8 cellular contexts compared by ENCODE assay signal in genomic region chr6:138692978-138693909, GRCh38.
A peak's percentile ranks its signal among the peaks of the same experiment; 100 is the strongest.
DNase-seq lines count a peak whose midpoint lies in the region; ATAC-seq and TF ChIP-seq lines count a peak whose summit lies in the region.

No MANE protein-coding gene starts in this region.

- peaks cover 3% of the 10 kb centered on the region for H3K4me1 Mint-ChIP-seq in activated CD8-positive, alpha-beta T cell treated with anti-CD3 and anti-CD28 coated beads for 36 hours (ENCODE audit: low read depth)
- H3K4me1 Mint-ChIP-seq in mesothelial cell of epicardium = peaks cover 11% of the 10 kb centered on the region

- no peaks in the 10 kb centered on the region for H3K9me3 ChIP-seq in stomach smooth muscle (ENCODE audit: control insufficient read depth in 2 of 2, low read length in 2 of 2)

- H3K27ac Mint-ChIP-seq in activated CD8-positive, alpha-beta T cell treated with anti-CD3 and anti-CD28 coated beads for 36 hours = peak overlapping the region; percentile 44
- H3K27ac Mint-ChIP-seq in mesothelial cell of epicardium = peak overlapping the region; percentile 91

- CTCF ChIA-PET in activated CD8-positive, alpha-beta T cell treated with anti-CD3 and anti-CD28 coated beads for 36 hours (lab: Charles Lee) = interaction anchor here (0.8 to 6.1 kb wide), 16 partner anchors 10 to 105 kb away, joined by 3 to 41 read pairs (median 4); partner anchors contain the start of gene CCDC28A

- no peak overlapping the region for H3K9ac ChIP-seq in stomach smooth muscle (ENCODE audit: low read length in 2 of 2)

- peak overlapping the region; percentile 78 for H3K4me3 Mint-ChIP-seq in activated CD8-positive, alpha-beta T cell treated with anti-CD3 and anti-CD28 coated beads for 36 hours
- H3K4me3 Mint-ChIP-seq in mesothelial cell of epicardium = peak overlapping the region; percentile 88

- peak; percentile 62 for ATAC-seq in GM19023 (IDR thresholded peaks at IDR 0.05; ENCODE audit: unreplicated experiment)
- peak; percentile 50 for ATAC-seq in HG03097 (IDR thresholded peaks at IDR 0.05; ENCODE audit: low FRiP score, unreplicated experiment)
- ATAC-seq in activated CD8-positive, alpha-beta T cell treated with anti-CD3 and anti-CD28 coated beads for 36 hours = peak; percentile 63

- H3K4me1 ChIP-seq in stomach smooth muscle (ENCODE audit: control insufficient read depth, insufficient read depth, low read length) = peaks cover 7% of the 10 kb centered on the region

- H3K36me3 Mint-ChIP-seq in activated CD8-positive, alpha-beta T cell treated with anti-CD3 and anti-CD28 coated beads for 36 hours (ENCODE audit: low read depth) = no peaks in the 10 kb centered on the region
- no peaks in the 10 kb centered on the region for H3K36me3 Mint-ChIP-seq in mesothelial cell of epicardium

- DNase-seq in NCI-H446 (lab: John Stamatoyannopoulos, UW) (peak; percentile 5 to 51), epithelial cell of proximal tubule (ENCODE audit: low read depth) (no peak), mesothelial cell of epicardium (ENCODE audit: low spot score in 2 of 2, unreplicated experiment in 2 of 2) (peak in 1 of 2 experiments; percentile 40)
- peak; percentile 24 for DNase-seq in activated CD8-positive, alpha-beta T cell treated with anti-CD3 and anti-CD28 coated beads for 36 hours

- H3K27me3 Mint-ChIP-seq in activated CD8-positive, alpha-beta T cell treated with anti-CD3 and anti-CD28 coated beads for 36 hours = peaks cover 34% of the 10 kb centered on the region
- no peaks in the 10 kb centered on the region for H3K27me3 Mint-ChIP-seq in mesothelial cell of epicardium (ENCODE audit: low read depth)

- no peaks in the 10 kb centered on the region for H3K9me3 Mint-ChIP-seq in activated CD8-positive, alpha-beta T cell treated with anti-CD3 and anti-CD28 coated beads for 36 hours
- peaks cover 4% of the 10 kb centered on the region for H3K9me3 Mint-ChIP-seq in mesothelial cell of epicardium

- intact Hi-C loops in activated CD8-positive, alpha-beta T cell treated with anti-CD3 and anti-CD28 coated beads for 36 hours (cut with micrococcal nuclease) = loop anchor here (5.0 kb wide), 1 partner anchor 79 kb away; the partner anchor contains the start of gene CCDC28A

- H3K27ac ChIP-seq in C4-2B (peak overlapping the region; percentile 87), stomach smooth muscle (ENCODE audit: low read length) (no peak overlapping the region)

- H3K4me3 ChIP-seq in epithelial cell of proximal tubule (ENCODE audit: low read depth, low read length) = peak overlapping the region; percentile 87
- H3K4me3 ChIP-seq in stomach smooth muscle (ENCODE audit: low read length in 2 of 2) = peak overlapping the region; percentile 66 to 75

- H3K27me3 ChIP-seq in stomach smooth muscle (ENCODE audit: control insufficient read depth in 1 of 2, insufficient read depth in 2 of 2, low read length in 2 of 2) = no peaks in the 10 kb centered on the region

- H3K36me3 ChIP-seq in stomach smooth muscle (ENCODE audit: control insufficient read depth in 2 of 2, insufficient read depth in 2 of 2, low read length in 2 of 2) = no peaks in the 10 kb centered on the region

- TF ChIP-seq CTCF in C4-2B (conservative IDR thresholded peaks at IDR 0.05) (no peak; the same call in 1 of the 2 replicates), epithelial cell of proximal tubule (conservative IDR thresholded peaks at IDR 0.05; ENCODE audit: low read depth, low read length) (no peak), mesothelial cell of epicardium (IDR thresholded peaks at IDR 0.05; ENCODE audit: unreplicated experiment) (no peak)
- no peak for TF ChIP-seq CTCF in activated CD8-positive, alpha-beta T cell treated with anti-CD3 and anti-CD28 coated beads for 36 hours (IDR thresholded peaks at IDR 0.05)

- POLR2A ChIA-PET in activated CD8-positive, alpha-beta T cell treated with anti-CD3 and anti-CD28 coated beads for 36 hours (lab: Charles Lee) = no interaction called here
